ENCODE assay signal across 21 cellular contexts in genomic region chr21:34875830-34876229, GRCh38.
DNase-seq lines count a peak whose midpoint lies in the region; ATAC-seq and TF ChIP-seq lines count a peak whose summit lies in the region.
"Had no signal": no experiment of that assay in that cellular context is flagged by ENCODE, and none has a peak within 500 bp of the region (broad histone marks: within the 10 kb centered on the region; RNA-seq: fewer than 3 reads in every experiment).

No MANE protein-coding gene starts in this region.

- H3K4me3 Mint-ChIP-seq in memory B cell = no peak overlapping the region
- H3K4me3 Mint-ChIP-seq in activated CD8-positive, alpha-beta T cell treated with anti-CD3 and anti-CD28 coated beads for 36 hours = no peak overlapping the region
- H3K4me3 Mint-ChIP-seq: activated CD4-positive, alpha-beta T cell treated with anti-CD3 and anti-CD28 coated beads, Interleukin-2, amount 10 ng/mL, durations not matched to agents 7 days and 5 days; activated naive CD4-positive, alpha-beta T cell treated with anti-CD3 and anti-CD28 coated beads, Interleukin-2, amount 50 U/mL, for 24 hours; nephron progenitor cell had no signal

- H3K36me3 ChIP-seq in ACC112 (ENCODE audit: insufficient read depth, low read length) = peaks cover 68% of the 10 kb centered on the region
- peaks cover 98% of the 10 kb centered on the region for H3K36me3 ChIP-seq in adipocyte (ENCODE audit: control insufficient read depth, insufficient read depth, low read length, severe bottlenecking)
- H3K36me3 ChIP-seq in testis (ENCODE audit: low read depth, missing control alignments) = no peaks in the 10 kb centered on the region
- H3K36me3 ChIP-seq: prostate gland had no signal

- POLR2A ChIA-PET in activated CD8-positive, alpha-beta T cell treated with anti-CD3 and anti-CD28 coated beads for 36 hours (lab: Charles Lee) = no interaction called here

- peak overlapping the region; percentile 65 for H3K9ac ChIP-seq in adipocyte (ENCODE audit: low read length)

- no peaks in the 10 kb centered on the region for H3K27me3 Mint-ChIP-seq in memory B cell
- H3K27me3 Mint-ChIP-seq in activated CD8-positive, alpha-beta T cell treated with anti-CD3 and anti-CD28 coated beads for 36 hours = no peaks in the 10 kb centered on the region
- H3K27me3 Mint-ChIP-seq: activated CD4-positive, alpha-beta T cell treated with anti-CD3 and anti-CD28 coated beads, Interleukin-2, amount 10 ng/mL, durations not matched to agents 7 days and 5 days; activated naive CD4-positive, alpha-beta T cell treated with anti-CD3 and anti-CD28 coated beads, Interleukin-2, amount 50 U/mL, for 24 hours had no signal

- no peaks in the 10 kb centered on the region for H3K9me3 ChIP-seq in adipocyte (ENCODE audit: control insufficient read depth, low read length)
- no peaks in the 10 kb centered on the region for H3K9me3 ChIP-seq in testis
- H3K9me3 ChIP-seq: prostate gland had no signal

- no peak for TF ChIP-seq CTCF in activated CD8-positive, alpha-beta T cell treated with anti-CD3 and anti-CD28 coated beads for 36 hours (IDR thresholded peaks at IDR 0.05)
- no peak for TF ChIP-seq CTCF in testis (IDR thresholded peaks at IDR 0.05)

- H3K4me1 Mint-ChIP-seq in memory B cell = peaks cover 14% of the 10 kb centered on the region
- H3K4me1 Mint-ChIP-seq in activated CD8-positive, alpha-beta T cell treated with anti-CD3 and anti-CD28 coated beads for 36 hours (ENCODE audit: low read depth) = peaks cover 27% of the 10 kb centered on the region

- no peak overlapping the region for H2AFZ ChIP-seq in ACC112 (ENCODE audit: low read length, unreplicated experiment)

- H3K27ac ChIP-seq in ACC112 (ENCODE audit: low read depth, low read length) (peak overlapping the region; percentile 21; the same call in 1 of the 2 replicates), testis (no peak overlapping the region)
- H3K27ac ChIP-seq: brain microvascular endothelial cell, coronary artery had no signal

- DNase-seq in EH (ENCODE audit: low read depth) (peak; percentile 27), adipocyte (ENCODE audit: low read depth) (peak; percentile 48), memory B cell (ENCODE audit: low spot score in 2 of 2) (no peak), testis (no peak)
- no peak for DNase-seq in activated CD8-positive, alpha-beta T cell treated with anti-CD3 and anti-CD28 coated beads for 36 hours
- DNase-seq: activated CD4-positive, alpha-beta T cell treated with anti-CD3 and anti-CD28 coated beads, Interleukin-2, amount 10 ng/mL, durations not matched to agents 7 days and 5 days; brain microvascular endothelial cell; KBM-7; left cardiac atrium; midbrain; NCI-H1092; NCI-H510A treated with DMSO at 0.1 percent for 48 hours; nephron progenitor cell; stimulated activated CD4-positive, alpha-beta T cell treated with anti-CD3 and anti-CD28 coated beads, Interleukin-4, amount 100 ng/mL, for 1 hour had no signal

- ATAC-seq in memory B cell (ENCODE audit: low read depth) (no peak), HG02870 (IDR thresholded peaks at IDR 0.05; ENCODE audit: unreplicated experiment) (no peak), GM19023 (IDR thresholded peaks at IDR 0.05; ENCODE audit: unreplicated experiment) (no peak)
- ATAC-seq in activated CD8-positive, alpha-beta T cell treated with anti-CD3 and anti-CD28 coated beads for 36 hours = no peak

- H3K4me3 ChIP-seq in ACC112 (ENCODE audit: low read depth, low read length) (no peak overlapping the region), adipocyte (ENCODE audit: low read length) (no peak overlapping the region), testis (no peak overlapping the region)
- H3K4me3 ChIP-seq: coronary artery, prostate gland, skin epidermis had no signal

- 94% methylated on average over 6 of the region's 6 CpGs for WGBS in testis, 2 donors

- H3K4me1 ChIP-seq in ACC112 (ENCODE audit: control insufficient read depth, insufficient read depth, low read length, unreplicated experiment) (peaks cover 56% of the 10 kb centered on the region), adipocyte (ENCODE audit: control insufficient read depth, insufficient read depth, low read length) (peaks cover 71% of the 10 kb centered on the region), testis (no peaks in the 10 kb centered on the region)

- peak overlapping the region; percentile 17 for H3K27ac Mint-ChIP-seq in memory B cell
- H3K27ac Mint-ChIP-seq in activated CD8-positive, alpha-beta T cell treated with anti-CD3 and anti-CD28 coated beads for 36 hours = no peak overlapping the region
- H3K27ac Mint-ChIP-seq: activated naive CD4-positive, alpha-beta T cell treated with anti-CD3 and anti-CD28 coated beads, Interleukin-2, amount 50 U/mL, for 24 hours; nephron progenitor cell had no signal

- H3K27me3 ChIP-seq in ACC112 (ENCODE audit: insufficient read depth, low read length) = no peaks in the 10 kb centered on the region
- no peaks in the 10 kb centered on the region for H3K27me3 ChIP-seq in adipocyte (replicated peaks; ENCODE audit: control insufficient read depth, insufficient read depth, low read length)
- H3K27me3 ChIP-seq in testis = no peaks in the 10 kb centered on the region
- H3K27me3 ChIP-seq: brain microvascular endothelial cell had no signal

- peaks cover 93% of the 10 kb centered on the region for H3K79me2 ChIP-seq in ACC112 (ENCODE audit: control insufficient read depth, insufficient read depth, low read length, unreplicated experiment)

- intact Hi-C loops in activated CD8-positive, alpha-beta T cell treated with anti-CD3 and anti-CD28 coated beads for 36 hours (cut with micrococcal nuclease) = no loop called here
- intact Hi-C loops in testis (cut with DNase I; ENCODE audit: low total_unique reads) = no loop called here

- H3K9me3 Mint-ChIP-seq in memory B cell = no peaks in the 10 kb centered on the region
- no peaks in the 10 kb centered on the region for H3K9me3 Mint-ChIP-seq in activated CD8-positive, alpha-beta T cell treated with anti-CD3 and anti-CD28 coated beads for 36 hours
- H3K9me3 Mint-ChIP-seq: activated CD4-positive, alpha-beta T cell treated with anti-CD3 and anti-CD28 coated beads, Interleukin-2, amount 10 ng/mL, durations not matched to agents 7 days and 5 days; activated naive CD4-positive, alpha-beta T cell treated with anti-CD3 and anti-CD28 coated beads, Interleukin-2, amount 50 U/mL, for 24 hours; nephron progenitor cell had no signal

- TF ChIP-seq POLR2A in testis (IDR thresholded peaks at IDR 0.05) = no peak

- CTCF ChIA-PET in activated CD8-positive, alpha-beta T cell treated with anti-CD3 and anti-CD28 coated beads for 36 hours (lab: Charles Lee) = interaction anchor here (1.2 kb wide), 1 partner anchor 9 kb away, joined by 3 read pairs; no protein-coding TSS in a partner anchor

- H3K36me3 Mint-ChIP-seq in memory B cell = peaks cover 19% of the 10 kb centered on the region
- peaks cover 46% of the 10 kb centered on the region for H3K36me3 Mint-ChIP-seq in activated CD8-positive, alpha-beta T cell treated with anti-CD3 and anti-CD28 coated beads for 36 hours (ENCODE audit: low read depth)

Comparison
In these comparisons a context has a peak if more than half of its experiments do, and no peak if none do; other contexts are left out.
1. DNase-seq: peak in EH (single experiment) and adipocyte (single experiment); none in memory B cell (0 of 2), activated CD8-positive, alpha-beta T cell treated with anti-CD3 and anti-CD28 coated beads for 36 hours (single experiment) and testis (single experiment).